In genomic region chr10:16967000-16967865, GRCh38 we compare ENCODE assay signal across 11 cellular contexts.
A peak's percentile ranks its signal among the peaks of the same experiment; 100 is the strongest.
DNase-seq lines count a peak whose midpoint lies in the region; ATAC-seq and TF ChIP-seq lines count a peak whose summit lies in the region.
"Had no signal": no experiment of that assay in that cellular context is flagged by ENCODE, and none has a peak within 500 bp of the region (broad histone marks: within the 10 kb centered on the region; RNA-seq: fewer than 3 reads in every experiment).

No MANE protein-coding gene starts in this region.

- no peaks in the 10 kb centered on the region for H3K79me2 ChIP-seq in neural cell (replicated peaks; ENCODE audit: insufficient read depth, low read length)

- H4K20me1 ChIP-seq in BLaER1 (no peaks in the 10 kb centered on the region), neural cell (ENCODE audit: insufficient read depth) (no peaks in the 10 kb centered on the region)

- no peak for TF ChIP-seq EP300 in neural cell (conservative IDR thresholded peaks at IDR 0.05; ENCODE audit: poor library complexity, severe bottlenecking)

- no peak overlapping the region for H3K9ac ChIP-seq in BLaER1
- H3K9ac ChIP-seq in neural cell (ENCODE audit: low read length) = no peak overlapping the region

- H2AFZ ChIP-seq in neural cell (ENCODE audit: low read depth, low read length) = peak overlapping the region; percentile 7

- peaks cover 37% of the 10 kb centered on the region for H3K4me1 ChIP-seq in BLaER1

- no peak for TF ChIP-seq RAD21 in neural cell (conservative IDR thresholded peaks at IDR 0.05)

- H3K36me3 ChIP-seq in BLaER1 = no peaks in the 10 kb centered on the region
- H3K36me3 ChIP-seq in neural cell (ENCODE audit: insufficient read depth, low read length) = no peaks in the 10 kb centered on the region

- no peaks in the 10 kb centered on the region for H3K9me2 ChIP-seq in neural cell (ENCODE audit: insufficient read depth, low read length)

- no peak for TF ChIP-seq CTCF in neural cell (IDR thresholded peaks at IDR 0.05; ENCODE audit: poor library complexity, severe bottlenecking)

- no peak for ATAC-seq in GM21619 (IDR thresholded peaks at IDR 0.05; ENCODE audit: unreplicated experiment)

- H3K4me2 ChIP-seq in BLaER1 = peak overlapping the region; percentile 33
- no peak overlapping the region for H3K4me2 ChIP-seq in neural cell (ENCODE audit: low read length)

- DNase-seq in M059J (ENCODE audit: low read depth) (peak; percentile 74), dermis blood vessel endothelial cell (peak; percentile 82), NCI-H82 treated with DMSO at 0.1 percent for 48 hours (lab: John Stamatoyannopoulos, UW; ENCODE audit: unreplicated experiment) (no peak), NCI-H1436 treated with DMSO at 0.1 percent for 48 hours (lab: John Stamatoyannopoulos, UW) (no peak)
- no peak for DNase-seq in stimulated activated CD8-positive, alpha-beta memory T cell treated with anti-CD3 and anti-CD28 coated beads, Interleukin-4, amount 100 ng/mL, for 48 hours
- DNase-seq: cortex of kidney, Karpas-422, Right ventricle myocardium superior had no signal

- H3K27me3 ChIP-seq in BLaER1 (no peaks in the 10 kb centered on the region), neural cell (ENCODE audit: insufficient read depth, low read depth, low read length) (no peaks in the 10 kb centered on the region)

- no peaks in the 10 kb centered on the region; the same call in 1 of the 2 replicates for H3K9me3 ChIP-seq in BLaER1
- H3K9me3 ChIP-seq in neural cell (ENCODE audit: low read length) = no peaks in the 10 kb centered on the region

- no peak overlapping the region for H3K27ac ChIP-seq in BLaER1
- peak overlapping the region; percentile 55 for H3K27ac ChIP-seq in neural cell (ENCODE audit: low read length)

- no peak overlapping the region for H3K4me3 ChIP-seq in BLaER1
- H3K4me3 ChIP-seq in neural cell (ENCODE audit: low read length) = no peak overlapping the region

- H3F3A ChIP-seq in neural cell (ENCODE audit: insufficient read depth, low read length, poor library complexity, severe bottlenecking) = peaks cover 5% of the 10 kb centered on the region

TF ChIP-seq in neural cell, 6 proteins besides CTCF, POLR2A, EP300 and RAD21:
- TF ChIP-seq MXI1 (conservative IDR thresholded peaks at IDR 0.05; ENCODE audit: poor library complexity, severe bottlenecking) (no peak), POLR2AphosphoS5 (IDR thresholded peaks at IDR 0.05) (no peak), REST (IDR thresholded peaks at IDR 0.05; ENCODE audit: borderline replicate concordance) (no peak), EZH2 (IDR thresholded peaks at IDR 0.05; ENCODE audit: borderline replicate concordance, insufficient read depth, low read length, poor library complexity, severe bottlenecking) (no peak), TAF1 (IDR thresholded peaks at IDR 0.05; ENCODE audit: low read depth) (no peak), SMC3 (conservative IDR thresholded peaks at IDR 0.05; ENCODE audit: poor library complexity) (no peak)

Comparison
In these comparisons a context has a peak if more than half of its experiments do, and no peak if none do; other contexts are left out.
1. DNase-seq: peak in M059J (single experiment) and dermis blood vessel endothelial cell (single experiment); none in NCI-H82 treated with DMSO at 0.1 percent for 48 hours (single experiment), stimulated activated CD8-positive, alpha-beta memory T cell treated with anti-CD3 and anti-CD28 coated beads, Interleukin-4, amount 100 ng/mL, for 48 hours (single experiment) and NCI-H1436 treated with DMSO at 0.1 percent for 48 hours (single experiment).